Comparison of ENCODE assay signal across 27 cellular contexts in the genomic region with DNA sequence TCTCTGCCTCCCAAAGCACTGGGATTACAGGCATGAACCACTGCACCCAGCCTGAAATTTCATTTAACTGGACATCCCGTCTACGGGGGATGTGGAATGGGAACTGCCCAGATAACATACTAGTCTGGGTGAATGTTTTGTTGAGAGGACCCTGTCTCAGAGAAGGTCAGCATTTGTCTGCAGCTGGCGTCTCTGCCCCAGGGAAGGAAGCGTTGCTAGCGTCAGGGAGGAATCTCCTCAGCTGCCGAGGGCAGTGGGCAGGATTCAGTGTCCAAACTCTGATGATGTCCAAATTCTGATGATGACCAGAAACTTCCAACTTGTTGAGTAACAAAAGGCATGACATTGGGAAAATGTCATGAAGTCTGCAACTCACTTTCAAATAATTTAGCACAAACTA. TPM values are rescaled to one million over a fixed set of nuclear protein-coding genes. Genes with fewer than 3 reads are reported as not detected.
"Had no signal": no experiment of that assay in that cellular context is flagged by ENCODE, and none has a peak within 500 bp of the region (broad histone marks: within the 10 kb centered on the region; RNA-seq: fewer than 3 reads in every experiment).

No MANE protein-coding gene starts in this region.

- ATAC-seq: activated CD4-positive, alpha-beta T cell treated with anti-CD3 and anti-CD28 coated beads for 36 hours; activated CD8-positive, alpha-beta T cell treated with anti-CD3 and anti-CD28 coated beads for 36 hours had no signal

- H3K4me3 Mint-ChIP-seq: activated CD4-positive, alpha-beta T cell treated with anti-CD3 and anti-CD28 coated beads for 36 hours; activated CD8-positive, alpha-beta T cell treated with anti-CD3 and anti-CD28 coated beads for 36 hours; activated naive CD8-positive, alpha-beta T cell treated with anti-CD3 and anti-CD28 coated beads, Interleukin-2, amount 10 ng/mL, durations not matched to agents 7 days and 5 days had no signal

- H3K4me1 Mint-ChIP-seq: activated naive CD8-positive, alpha-beta T cell treated with anti-CD3 and anti-CD28 coated beads, Interleukin-2, amount 10 ng/mL, durations not matched to agents 7 days and 5 days had no signal

- H3K27ac Mint-ChIP-seq: activated CD4-positive, alpha-beta T cell treated with anti-CD3 and anti-CD28 coated beads for 36 hours; activated CD8-positive, alpha-beta T cell treated with anti-CD3 and anti-CD28 coated beads for 36 hours; activated naive CD8-positive, alpha-beta T cell treated with anti-CD3 and anti-CD28 coated beads, Interleukin-2, amount 10 ng/mL, durations not matched to agents 7 days and 5 days had no signal

- H3K4me3 ChIP-seq: adrenal gland, breast epithelium, Peyer's patch had no signal

- FAIRE-seq: TTC549 had no signal

- H3K9me3 ChIP-seq: adrenal gland, breast epithelium, Peyer's patch had no signal

- H3K36me3 Mint-ChIP-seq: activated naive CD8-positive, alpha-beta T cell treated with anti-CD3 and anti-CD28 coated beads, Interleukin-2, amount 10 ng/mL, durations not matched to agents 7 days and 5 days had no signal

- H3K4me1 ChIP-seq: adrenal gland, breast epithelium, Peyer's patch had no signal

- H3K36me3 ChIP-seq: adrenal gland, breast epithelium, Peyer's patch had no signal

- H3K9me3 Mint-ChIP-seq: activated naive CD8-positive, alpha-beta T cell treated with anti-CD3 and anti-CD28 coated beads, Interleukin-2, amount 10 ng/mL, durations not matched to agents 7 days and 5 days had no signal

- H3K27ac ChIP-seq: adrenal gland, breast epithelium, Peyer's patch, VCaP had no signal

- DNase-seq: activated CD4-positive, alpha-beta T cell treated with anti-CD3 and anti-CD28 coated beads for 36 hours; activated CD4-positive, alpha-beta T cell treated with anti-CD3 and anti-CD28 coated beads, Interleukin-2, amount 50 U/mL, for 1 hour; activated CD8-positive, alpha-beta memory T cell treated with anti-CD3 and anti-CD28 coated beads, Interleukin-2, amount 50 U/mL, for 4 hours; activated CD8-positive, alpha-beta T cell treated with anti-CD3 and anti-CD28 coated beads for 36 hours; activated naive CD4-positive, alpha-beta T cell treated with anti-CD3 and anti-CD28 coated beads, Interleukin-2, amount 50 U/mL, for 16 hours; activated naive CD8-positive, alpha-beta T cell treated with anti-CD3 and anti-CD28 coated beads, Interleukin-2, amount 10 ng/mL, durations not matched to agents 7 days and 5 days; adrenal gland; anterior cingulate cortex; central memory CD4-positive, alpha-beta T cell; KBM-7; NCI-H1048; NCI-H1930; NCI-H2227 treated with DMSO at 0.1 percent for 48 hours; NCI-H446 treated with DMSO at 0.1 percent for 48 hours; NCI-H524 treated with DMSO at 0.1 percent for 48 hours; NCI-H82; Peyer's patch; SHP77; T-helper 2 cell; T1000 had no signal

RNA-seq across cellular contexts. Expression of gene NXNL1, which starts 3.1 kb away (rescaled TPM):
- total RNA-seq: activated CD4-positive, alpha-beta T cell treated with anti-CD3 and anti-CD28 coated beads for 36 hours; activated CD8-positive, alpha-beta T cell treated with anti-CD3 and anti-CD28 coated beads for 36 hours; activated naive CD8-positive, alpha-beta T cell treated with anti-CD3 and anti-CD28 coated beads, Interleukin-2, amount 10 ng/mL, durations not matched to agents 7 days and 5 days; chondrocyte; LHCN-M2; M059J; Peyer's patch; SK-MEL-5 had no signal

RNA-seq across cellular contexts. Expression of gene TMEM221, which starts 9.2 kb away (rescaled TPM):
- total RNA-seq: activated CD4-positive, alpha-beta T cell treated with anti-CD3 and anti-CD28 coated beads for 36 hours; activated CD8-positive, alpha-beta T cell treated with anti-CD3 and anti-CD28 coated beads for 36 hours; activated naive CD8-positive, alpha-beta T cell treated with anti-CD3 and anti-CD28 coated beads, Interleukin-2, amount 10 ng/mL, durations not matched to agents 7 days and 5 days; LHCN-M2; Peyer's patch had no signal

RNA-seq across cellular contexts. Expression of gene BST2, which starts 52.2 kb away (rescaled TPM):
- total RNA-seq: chondrocyte had no signal
